18 cellular contexts compared by ENCODE assay signal in the genomic region with DNA sequence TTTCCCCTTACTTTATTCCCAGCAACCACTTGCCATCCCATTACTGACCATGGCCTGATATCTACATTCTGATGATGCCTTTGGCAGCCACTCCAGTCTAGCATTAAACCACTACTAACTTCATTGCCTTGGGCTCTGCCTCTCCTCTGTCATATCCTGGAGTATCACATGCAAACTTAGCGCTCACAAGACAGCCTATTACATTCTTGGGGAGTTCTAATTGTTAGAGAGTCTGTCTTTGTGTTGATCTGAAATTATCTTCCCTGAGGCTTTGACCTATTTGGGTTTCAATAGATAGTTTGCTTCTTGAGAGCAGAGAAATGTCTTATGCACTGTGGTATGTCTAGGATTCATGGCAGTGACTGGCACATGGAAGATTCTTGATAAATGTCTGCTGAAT. TPM values are rescaled to one million over a fixed set of nuclear protein-coding genes. Genes with fewer than 3 reads are reported as not detected.
A peak's percentile ranks its signal among the peaks of the same experiment; 100 is the strongest.
DNase-seq lines count a peak whose midpoint lies in the region; ATAC-seq, FAIRE-seq and TF ChIP-seq lines count a peak whose summit lies in the region.
"Had no signal": no experiment of that assay in that cellular context is flagged by ENCODE, and none has a peak within 500 bp of the region (broad histone marks: within the 10 kb centered on the region; RNA-seq: fewer than 3 reads in every experiment).

No MANE protein-coding gene starts in this region.

- FAIRE-seq in bronchial epithelial cell (lab: Jason Lieb, UNC) (peak; percentile 13), RCC 7860 (lab: Jason Lieb, UNC) (no peak)
- FAIRE-seq: A549, D721Med, G401.6, GM12891, GM19239 had no signal

- ATAC-seq in HG02840 (IDR thresholded peaks at IDR 0.05; ENCODE audit: low FRiP score, unreplicated experiment) = no peak
- ATAC-seq: A549; CD8-positive, alpha-beta T cell had no signal

- H3K27me3 ChIP-seq in bronchial epithelial cell (ENCODE audit: control insufficient read depth, insufficient read depth, low read length) = no peaks in the 10 kb centered on the region
- H3K27me3 ChIP-seq: BLaER1 treated with 17β-estradiol and CSF1 and Interleukin-3, amounts not matched to agents 10 nM and 100 nM had no signal

- no peak for TF ChIP-seq CTCF in bronchial epithelial cell (IDR thresholded peaks at IDR 0.05; ENCODE audit: insufficient read depth, low read length, severe bottlenecking)

- peak; percentile 3 for DNase-seq in COLO829 (ENCODE audit: low spot score)
- DNase-seq in bronchial epithelial cell (ENCODE audit: low read depth) = no peak
- peak; percentile 98 for DNase-seq in foreskin melanocyte
- no peak for DNase-seq in RCC 7860 (ENCODE audit: low spot score)
- DNase-seq: AML-193; CD4-positive, alpha-beta T cell; CD8-positive, alpha-beta T cell; COR-L47; DMS79 treated with DMSO at 0.1 percent for 48 hours; GF-D8 had no signal

- H3K4me3 ChIP-seq in bronchial epithelial cell (ENCODE audit: low read depth, low read length) = no peak overlapping the region
- H3K4me3 ChIP-seq: A549; BLaER1 treated with 17β-estradiol and CSF1 and Interleukin-3, amounts not matched to agents 10 nM and 100 nM had no signal

- H3K36me3 ChIP-seq in bronchial epithelial cell (ENCODE audit: control insufficient read depth, insufficient read depth, low read length) = no peaks in the 10 kb centered on the region
- H3K36me3 ChIP-seq: BLaER1 treated with 17β-estradiol and CSF1 and Interleukin-3, amounts not matched to agents 10 nM and 100 nM had no signal

RNA-seq across cellular contexts. Expression of gene RAB32, which starts 40.5 kb away (rescaled TPM):
- 125 and 230 TPM in 2 replicates for total RNA-seq in bronchial epithelial cell
- total RNA-seq: B cell; CD8-positive, alpha-beta T cell had no signal

Comparison
In these comparisons a context has a peak if more than half of its experiments do, and no peak if none do; other contexts are left out.
1. DNase-seq: peak in COLO829 (single experiment) and foreskin melanocyte (single experiment); none in bronchial epithelial cell (single experiment) and RCC 7860 (single experiment).